11 cellular contexts compared by ENCODE assay signal in the genomic region with DNA sequence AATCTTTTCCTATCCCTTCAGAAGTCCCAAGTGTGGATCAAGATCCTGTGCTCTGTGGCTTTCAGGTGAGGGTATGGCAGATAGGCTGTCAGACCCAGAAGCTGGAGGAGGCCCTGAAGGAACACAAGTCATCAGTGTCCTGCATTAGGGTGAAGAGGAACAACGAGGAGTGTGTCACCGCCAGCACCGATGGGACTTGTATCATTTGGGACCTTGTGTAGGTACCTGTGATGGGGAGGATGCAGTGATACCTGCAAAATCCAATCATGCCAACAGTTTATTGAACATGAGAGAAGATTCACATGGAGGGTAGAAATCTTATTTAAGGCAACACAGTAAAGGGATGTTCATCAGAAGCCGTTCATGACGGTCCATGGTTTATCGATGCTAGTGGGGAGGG. TPM values are rescaled to one million over a fixed set of nuclear protein-coding genes. Genes with fewer than 3 reads are reported as not detected.
"Had no signal": no experiment of that assay in that cellular context is flagged by ENCODE, and none has a peak within 500 bp of the region (broad histone marks: within the 10 kb centered on the region; RNA-seq: fewer than 3 reads in every experiment).

No MANE protein-coding gene starts in this region.

- ATAC-seq: GM23338, HCT116 had no signal

- H3K9me3 Mint-ChIP-seq: GM23338, H9 had no signal

- DNase-seq: GM23248, GOT3, H7, H9, HCEC 1CT, HFFc6 had no signal

- H3K9me3 ChIP-seq: HAP-1 had no signal

- H3K4me3 ChIP-seq: GM23248, GM23338, HAP-1 had no signal

- H3K9ac ChIP-seq: GM23248 had no signal

- H3K27ac Mint-ChIP-seq: GM23338, H9, HFFc6 had no signal

- H3K4me3 Mint-ChIP-seq: GM23338, H9, HFFc6 had no signal

- H3K36me3 ChIP-seq: HAP-1 had no signal

- H3K4me1 ChIP-seq: HAP-1 had no signal

- H3K27ac ChIP-seq: GM23248 had no signal

RNA-seq across cellular contexts. Expression of a gene that starts 10.0 kb away (rescaled TPM):
- total RNA-seq: GM23248 had no signal

RNA-seq across cellular contexts. Expression of a gene that starts 58.9 kb away (rescaled TPM):
- total RNA-seq: GM23248, GM23338, H1, H4, H7, H9, HFFc6 had no signal
- polyA plus RNA-seq: GM23338 had no signal
